In genomic region chr4:173337463-173337862, GRCh38 we compare ENCODE assay signal across 24 cellular contexts.
"Had no signal": no experiment of that assay in that cellular context is flagged by ENCODE, and none has a peak within 500 bp of the region (broad histone marks: within the 10 kb centered on the region; RNA-seq: fewer than 3 reads in every experiment).

No MANE protein-coding gene starts in this region.

- H3K27ac Mint-ChIP-seq: activated naive CD8-positive, alpha-beta T cell treated with anti-CD3 and anti-CD28 coated beads, Interleukin-2, amount 50 U/mL, for 24 hours; brain; immature natural killer cell; naive thymus-derived CD4-positive, alpha-beta T cell; progenitor cell of endocrine pancreas had no signal

- ATAC-seq: activated naive CD8-positive, alpha-beta T cell treated with anti-CD3 and anti-CD28 coated beads, Interleukin-2, amount 50 U/mL, for 24 hours; activated T-cell treated with anti-CD3 and anti-CD28 coated beads, Interleukin-2, amount 50 U/mL, for 4 hours; foreskin keratinocyte; left lobe of liver; naive thymus-derived CD4-positive, alpha-beta T cell had no signal

- H3K27ac ChIP-seq: foreskin keratinocyte, spleen, testis, vagina had no signal

- H3K4me3 Mint-ChIP-seq: activated naive CD8-positive, alpha-beta T cell treated with anti-CD3 and anti-CD28 coated beads, Interleukin-2, amount 50 U/mL, for 24 hours; activated T-cell treated with anti-CD3 and anti-CD28 coated beads, Interleukin-2, amount 50 U/mL, for 4 hours; immature natural killer cell; naive thymus-derived CD4-positive, alpha-beta T cell had no signal

- H3K27me3 ChIP-seq: foreskin keratinocyte, spleen, testis, vagina had no signal

- H3K9me3 Mint-ChIP-seq: activated naive CD8-positive, alpha-beta T cell treated with anti-CD3 and anti-CD28 coated beads, Interleukin-2, amount 50 U/mL, for 24 hours; activated T-cell treated with anti-CD3 and anti-CD28 coated beads, Interleukin-2, amount 50 U/mL, for 4 hours; immature natural killer cell had no signal

- H3K27me3 Mint-ChIP-seq: progenitor cell of endocrine pancreas had no signal

- H3K36me3 ChIP-seq: vagina had no signal

- H3K4me3 ChIP-seq: lung, spleen, testis, vagina had no signal

- DNase-seq: activated CD4-positive, alpha-beta T cell treated with anti-CD3 and anti-CD28 coated beads for 4 hours; activated CD4-positive, alpha-beta T cell treated with anti-CD3 and anti-CD28 coated beads, Interleukin-2, amount 50 U/mL, for 48 hours; activated CD4-positive, CD25-positive, alpha-beta regulatory T cell; activated CD8-positive, alpha-beta memory T cell treated with anti-CD3 and anti-CD28 coated beads, Interleukin-2, amount 50 U/mL, for 48 hours; activated naive CD4-positive, alpha-beta T cell treated with Interleukin-2 at 50 U/mL for 16 hours; activated naive CD8-positive, alpha-beta T cell treated with anti-CD3 and anti-CD28 coated beads, Interleukin-2, amount 50 U/mL, for 24 hours; activated T-cell treated with anti-CD3 and anti-CD28 coated beads, Interleukin-2, amount 50 U/mL, for 4 hours; aorta; dermis blood vessel endothelial cell; effector CD8-positive, alpha-beta T cell; erythroblast; foreskin keratinocyte; immature natural killer cell; naive thymus-derived CD4-positive, alpha-beta T cell; spleen; stimulated activated CD4-positive, alpha-beta T cell treated with anti-CD3 and anti-CD28 coated beads, Interleukin-4, amount 100 ng/mL, for 1 hour; stimulated activated naive CD4-positive, alpha-beta T cell; testis; trophoblast cell had no signal

- H3K9me3 ChIP-seq: spleen, testis, vagina had no signal
